ENCODE assay signal across 22 cellular contexts in genomic region chr6:132344811-132345210, GRCh38. TPM values are rescaled to one million over a fixed set of nuclear protein-coding genes. Genes with fewer than 3 reads are reported as not detected.
"Had no signal": no experiment of that assay in that cellular context is flagged by ENCODE, and none has a peak within 500 bp of the region (broad histone marks: within the 10 kb centered on the region; RNA-seq: fewer than 3 reads in every experiment).

No MANE protein-coding gene starts in this region.

- H3K27me3 ChIP-seq: ovary, right atrium auricular region, right lobe of liver, tibial nerve, uterus had no signal

- H3K27ac ChIP-seq: left ventricle myocardium inferior, ovary, right atrium auricular region, right lobe of liver, tibial nerve, uterus had no signal

- H3K9me3 ChIP-seq: ovary, uterus had no signal

- H3K4me1 ChIP-seq: left ventricle myocardium inferior, right atrium auricular region, right lobe of liver, uterus had no signal

- H3K36me3 ChIP-seq: left ventricle myocardium inferior, ovary, right atrium auricular region, right lobe of liver, tibial nerve, uterus had no signal

- H3K9me3 Mint-ChIP-seq: natural killer cell treated with Interleukin-12 subunit alpha and Interleukin-12 subunit beta and Interleukin-15 and Interleukin-18, amount 100 ng/mL, for 72 hours had no signal

- H3K4me3 ChIP-seq: left ventricle myocardium inferior, lung, ovary, right atrium auricular region, right lobe of liver, smooth muscle cell, tibial nerve, uterus had no signal

- ATAC-seq: naive thymus-derived CD4-positive, alpha-beta T cell; right lobe of liver; stimulated activated memory B cell treated with anti-CD40 and anti-IgM and Interleukin-4, amounts not matched to agents 10 μg/mL and 1 μg/mL and 100 μg/mL, for 72 hours; stimulated activated naive CD8-positive, alpha-beta T cell treated with anti-CD3 and anti-CD28 coated beads, Interleukin-15, amount 100 ng/mL, for 72 hours had no signal

- DNase-seq: immature natural killer cell; left ventricle myocardium inferior; naive thymus-derived CD4-positive, alpha-beta T cell; ovary; right lobe of liver; stimulated activated CD4-positive, alpha-beta T cell treated with anti-CD3 and anti-CD28 coated beads, Interleukin-1b, Interleukin-23, amount 100 ng/mL, for 48 hours; stimulated activated CD4-positive, alpha-beta T cell treated with anti-CD3 and anti-CD28 coated beads, Interleukin-2, amount 100 ng/mL, for 48 hours; stimulated activated CD4-positive, alpha-beta T cell treated with anti-CD3 and anti-CD28 coated beads, Interleukin-4, amount 100 ng/mL, for 4 hours; stimulated activated CD8-positive, alpha-beta memory T cell treated with anti-CD3 and anti-CD28 coated beads, Interleukin-4, amount 100 ng/mL, for 48 hours; stimulated activated naive CD4-positive, alpha-beta T cell treated with Interleukin-2 at 50 U/mL for 16 hours; stimulated activated naive CD8-positive, alpha-beta T cell treated with anti-CD3 and anti-CD28 coated beads, Interleukin-15, amount 100 ng/mL, for 72 hours; substantia nigra; uterus had no signal

- H3K4me2 ChIP-seq: smooth muscle cell had no signal

- H3K27me3 Mint-ChIP-seq: progenitor cell of endocrine pancreas; stimulated activated memory B cell treated with anti-CD40 and anti-IgM and Interleukin-4, amounts not matched to agents 10 μg/mL and 1 μg/mL and 100 μg/mL, for 72 hours; type B pancreatic cell had no signal

- H3K4me1 Mint-ChIP-seq: immature natural killer cell; stimulated activated memory B cell treated with anti-CD40 and anti-IgM and Interleukin-4, amounts not matched to agents 10 μg/mL and 1 μg/mL and 100 μg/mL, for 72 hours; stimulated activated naive CD8-positive, alpha-beta T cell treated with anti-CD3 and anti-CD28 coated beads, Interleukin-15, amount 100 ng/mL, for 72 hours had no signal

- H3K4me3 Mint-ChIP-seq: immature natural killer cell; mesothelial cell of epicardium; naive thymus-derived CD4-positive, alpha-beta T cell; natural killer cell treated with Interleukin-12 subunit alpha and Interleukin-12 subunit beta and Interleukin-15 and Interleukin-18, amount 100 ng/mL, for 72 hours; stimulated activated memory B cell treated with anti-CD40 and anti-IgM and Interleukin-4, amounts not matched to agents 10 μg/mL and 1 μg/mL and 100 μg/mL, for 72 hours; stimulated activated naive CD8-positive, alpha-beta T cell treated with anti-CD3 and anti-CD28 coated beads, Interleukin-15, amount 100 ng/mL, for 72 hours; type B pancreatic cell had no signal

- H3K36me3 Mint-ChIP-seq: immature natural killer cell; naive thymus-derived CD4-positive, alpha-beta T cell; natural killer cell treated with Interleukin-12 subunit alpha and Interleukin-12 subunit beta and Interleukin-15 and Interleukin-18, amount 100 ng/mL, for 72 hours; type B pancreatic cell had no signal

- H3K27ac Mint-ChIP-seq: immature natural killer cell; mesothelial cell of epicardium; naive thymus-derived CD4-positive, alpha-beta T cell; natural killer cell treated with Interleukin-12 subunit alpha and Interleukin-12 subunit beta and Interleukin-15 and Interleukin-18, amount 100 ng/mL, for 72 hours; progenitor cell of endocrine pancreas; stimulated activated memory B cell treated with anti-CD40 and anti-IgM and Interleukin-4, amounts not matched to agents 10 μg/mL and 1 μg/mL and 100 μg/mL, for 72 hours; stimulated activated naive CD8-positive, alpha-beta T cell treated with anti-CD3 and anti-CD28 coated beads, Interleukin-15, amount 100 ng/mL, for 72 hours; type B pancreatic cell had no signal

RNA-seq across cellular contexts. Expression of gene MOXD1, which starts 56.5 kb away (rescaled TPM):
- total RNA-seq: naive thymus-derived CD4-positive, alpha-beta T cell had no signal
- polyA plus RNA-seq: immature natural killer cell; naive thymus-derived CD4-positive, alpha-beta T cell had no signal
